In genomic region chr19:1624458-1624857, GRCh38 we compare ENCODE assay signal across 7 cellular contexts. TPM values are rescaled to one million over a fixed set of nuclear protein-coding genes. Genes with fewer than 3 reads are reported as not detected.
A peak's percentile ranks its signal among the peaks of the same experiment; 100 is the strongest.
DNase-seq lines count a peak whose midpoint lies in the region; ATAC-seq and TF ChIP-seq lines count a peak whose summit lies in the region.

No MANE protein-coding gene starts in this region.

- H3K9ac ChIP-seq in neural progenitor cell, result no peak overlapping the region

- no peaks in the 10 kb centered on the region for H3K36me3 ChIP-seq in neural progenitor cell

- H3K4me2 ChIP-seq in neural progenitor cell, result no peak overlapping the region

- H3K9me3 Mint-ChIP-seq in neural progenitor cell, result no peaks in the 10 kb centered on the region

- DNase-seq in GM12864 (ENCODE audit: low read depth) (no peak), NAMALWA (ENCODE audit: low spot score) (peak; percentile 52), activated T-cell treated with anti-CD3 and anti-CD28 coated beads for 1 hour (ENCODE audit: low read depth) (peak; percentile 36), fibroblast of pulmonary artery (ENCODE audit: low read depth) (peak; percentile 49), neural progenitor cell (ENCODE audit: low spot score) (peak; percentile 81), mesenteric fat pad (ENCODE audit: low spot score) (no peak)

- H3K79me2 ChIP-seq in neural progenitor cell (ENCODE audit: low read depth), result peaks cover 29% of the 10 kb centered on the region

- H2AFZ ChIP-seq in neural progenitor cell (replicated peaks), result no peak overlapping the region

- no peaks in the 10 kb centered on the region for H3K4me1 ChIP-seq in neural progenitor cell

- peaks cover 17% of the 10 kb centered on the region for H3K36me3 Mint-ChIP-seq in neural progenitor cell

- H3K4me3 ChIP-seq in GM12864 (ENCODE audit: low read depth, low read length), result no peak overlapping the region
- no peak overlapping the region for H3K4me3 ChIP-seq in fibroblast of pulmonary artery (replicated peaks; ENCODE audit: low read depth, low read length)
- no peak overlapping the region for H3K4me3 ChIP-seq in neural progenitor cell

- peaks cover 8% of the 10 kb centered on the region for H3F3A ChIP-seq in neural progenitor cell (ENCODE audit: low read depth)

- H3K27me3 Mint-ChIP-seq in neural progenitor cell (ENCODE audit: insufficient read depth, low read depth), result peaks cover 5% of the 10 kb centered on the region

- H3K27ac Mint-ChIP-seq in neural progenitor cell, result peak overlapping the region; percentile 29

- H3K4me1 Mint-ChIP-seq in neural progenitor cell, result peaks cover 12% of the 10 kb centered on the region

- peaks cover 69% of the 10 kb centered on the region for H4K20me1 ChIP-seq in neural progenitor cell (ENCODE audit: low read depth)

- no peaks in the 10 kb centered on the region for H3K27me3 ChIP-seq in neural progenitor cell

- no peak for ATAC-seq in HG03135 (IDR thresholded peaks at IDR 0.05; ENCODE audit: unreplicated experiment)

- TF ChIP-seq CTCF in GM12864 (IDR thresholded peaks at IDR 0.05; ENCODE audit: low read depth, low read length, missing control alignments) (peak; percentile 80), fibroblast of pulmonary artery (IDR thresholded peaks at IDR 0.05; ENCODE audit: low read length, missing control alignments) (peak; percentile 60), neural progenitor cell (IDR thresholded peaks at IDR 0.05) (peak; percentile 75)

- peak overlapping the region; percentile 53 for H3K27ac ChIP-seq in neural progenitor cell

- H3K9me3 ChIP-seq in neural progenitor cell (ENCODE audit: low read depth), result no peaks in the 10 kb centered on the region

- H3K4me3 Mint-ChIP-seq in neural progenitor cell, result peak overlapping the region; percentile 30

RNA-seq across cellular contexts. Expression of gene UQCR11, which starts 19.2 kb away (rescaled TPM):
- 37.4 and 51.4 TPM in 2 replicates for total RNA-seq in neural progenitor cell (ENCODE audit: low replicate concordance)
- total RNA-seq in mesenteric fat pad, result 239 TPM

RNA-seq across cellular contexts. Expression of gene TCF3, which starts 28.0 kb away (rescaled TPM):
- total RNA-seq in neural progenitor cell (ENCODE audit: low replicate concordance) (131 and 332 TPM in 2 replicates), mesenteric fat pad (44.4 TPM)

RNA-seq across cellular contexts. Expression of gene MBD3, which starts 31.8 kb away (rescaled TPM):
- total RNA-seq in neural progenitor cell (ENCODE audit: low replicate concordance) (34.2 and 117 TPM in 2 replicates), mesenteric fat pad (65.0 TPM)

RNA-seq across cellular contexts. Expression of gene MEX3D, which starts 56.3 kb away (rescaled TPM):
- total RNA-seq in neural progenitor cell (ENCODE audit: low replicate concordance), result 15.9 and 87.3 TPM in 2 replicates
- total RNA-seq in mesenteric fat pad, result 20.5 TPM

Comparison
In these comparisons a context has a peak if more than half of its experiments do, and no peak if none do; other contexts are left out.
1. DNase-seq: peak in NAMALWA (single experiment), activated T-cell treated with anti-CD3 and anti-CD28 coated beads for 1 hour (single experiment), fibroblast of pulmonary artery (single experiment) and neural progenitor cell (single experiment); none in GM12864 (single experiment) and mesenteric fat pad (single experiment).
2. Peak in every context shown above with its lines, with median percentiles within 50 percentile points of each other: CTCF ChIP-seq.